In genomic region chr5:172451771-172452197, GRCh38 we compare ENCODE assay signal across 10 cellular contexts. TPM values are rescaled to one million over a fixed set of nuclear protein-coding genes. Genes with fewer than 3 reads are reported as not detected.
DNase-seq lines count a peak whose midpoint lies in the region; ATAC-seq and TF ChIP-seq lines count a peak whose summit lies in the region.
"Had no signal": no experiment of that assay in that cellular context is flagged by ENCODE, and none has a peak within 500 bp of the region (broad histone marks: within the 10 kb centered on the region; RNA-seq: fewer than 3 reads in every experiment).

No MANE protein-coding gene starts in this region.

- H3K36me3 Mint-ChIP-seq in HFFc6 (ENCODE audit: low read depth) (no peaks in the 10 kb centered on the region), glutamatergic neuron (ENCODE audit: unreplicated experiment) (no peaks in the 10 kb centered on the region), WTC11 (no peaks in the 10 kb centered on the region; the same call in 1 of the 2 replicates)
- no peaks in the 10 kb centered on the region for H3K36me3 Mint-ChIP-seq in activated T-helper 17 cell treated with anti-CD3 and anti-CD28 coated beads, Interleukin-2, amount 50 U/mL, for 72 hours (ENCODE audit: low read depth)
- H3K36me3 Mint-ChIP-seq: naive thymus-derived CD4-positive, alpha-beta T cell had no signal

- peak; percentile 44 for ATAC-seq in activated T-helper 17 cell treated with anti-CD3 and anti-CD28 coated beads, Interleukin-2, amount 50 U/mL, for 72 hours (replicated peaks)
- ATAC-seq in GM21825 (IDR thresholded peaks at IDR 0.05; ENCODE audit: unreplicated experiment) (no peak), WTC11 (no peak)

- H3K4me3 Mint-ChIP-seq in HFFc6 (peak overlapping the region; percentile 86; the same call in 1 of the 2 replicates), glutamatergic neuron (ENCODE audit: unreplicated experiment) (peak overlapping the region; percentile 95), WTC11 (no peak overlapping the region)
- no peak overlapping the region for H3K4me3 Mint-ChIP-seq in activated T-helper 17 cell treated with anti-CD3 and anti-CD28 coated beads, Interleukin-2, amount 50 U/mL, for 72 hours

- H3K27me3 Mint-ChIP-seq in HFFc6 (ENCODE audit: insufficient read depth) (peaks cover 1% of the 10 kb centered on the region; the same call in 1 of the 2 replicates), glutamatergic neuron (ENCODE audit: unreplicated experiment) (peaks cover 15% of the 10 kb centered on the region), WTC11 (ENCODE audit: low read depth) (peaks cover 3% of the 10 kb centered on the region; the same call in 1 of the 2 replicates)
- peaks cover 37% of the 10 kb centered on the region for H3K27me3 Mint-ChIP-seq in activated T-helper 17 cell treated with anti-CD3 and anti-CD28 coated beads, Interleukin-2, amount 50 U/mL, for 72 hours

- POLR2A ChIA-PET in WTC11 (lab: Charles Lee) = no interaction called here

- H3K27ac Mint-ChIP-seq in HFFc6 (peak overlapping the region; percentile 78), glutamatergic neuron (ENCODE audit: unreplicated experiment) (no peak overlapping the region), WTC11 (no peak overlapping the region)
- H3K27ac Mint-ChIP-seq in activated T-helper 17 cell treated with anti-CD3 and anti-CD28 coated beads, Interleukin-2, amount 50 U/mL, for 72 hours = no peak overlapping the region
- H3K27ac Mint-ChIP-seq: naive thymus-derived CD4-positive, alpha-beta T cell had no signal

- CTCF ChIA-PET in WTC11 (lab: Charles Lee) = interaction anchor here (0.6 to 5.5 kb wide), 43 partner anchors 9 to 731 kb away, joined by 3 to 97 read pairs (median 4); partner anchors contain the start of genes NEURL1B and STK10

- H3K9me3 Mint-ChIP-seq in HFFc6 (no peaks in the 10 kb centered on the region), glutamatergic neuron (ENCODE audit: unreplicated experiment) (peaks cover 12% of the 10 kb centered on the region), WTC11 (no peaks in the 10 kb centered on the region)
- no peaks in the 10 kb centered on the region for H3K9me3 Mint-ChIP-seq in activated T-helper 17 cell treated with anti-CD3 and anti-CD28 coated beads, Interleukin-2, amount 50 U/mL, for 72 hours
- H3K9me3 Mint-ChIP-seq: naive thymus-derived CD4-positive, alpha-beta T cell had no signal

- TF ChIP-seq CTCF in HFFc6 (IDR thresholded peaks at IDR 0.05) (no peak), glutamatergic neuron (IDR thresholded peaks at IDR 0.05; ENCODE audit: partially characterized antibody, unreplicated experiment) (no peak), WTC11 (IDR thresholded peaks at IDR 0.05) (no peak)

- DNase-seq in HFFc6 (peak; percentile 64), glutamatergic neuron (no peak), smooth muscle cell of the brain vasculature (ENCODE audit: low read depth, low spot score) (peak; percentile 62), NCI-H1105 (lab: John Stamatoyannopoulos, UW) (no peak), putamen (ENCODE audit: low spot score) (no peak), WTC11 (ENCODE audit: low spot score) (no peak)
- DNase-seq: NCI-H1930 had no signal

- H3K4me1 Mint-ChIP-seq in HFFc6 (ENCODE audit: low read depth) (peaks cover 50% of the 10 kb centered on the region), glutamatergic neuron (ENCODE audit: low read depth, unreplicated experiment) (peaks cover 48% of the 10 kb centered on the region), WTC11 (peaks cover 67% of the 10 kb centered on the region)
- peaks cover 5% of the 10 kb centered on the region for H3K4me1 Mint-ChIP-seq in activated T-helper 17 cell treated with anti-CD3 and anti-CD28 coated beads, Interleukin-2, amount 50 U/mL, for 72 hours

TF ChIP-seq in WTC11, 78 proteins besides CTCF, POLR2A, EP300 and RAD21 (continues in another document):
- TF ChIP-seq ZNF532 (CRISPR knock-in tag; IDR thresholded peaks at IDR 0.05; ENCODE audit: borderline replicate concordance) (no peak), NFE2L1 (CRISPR knock-in tag; IDR thresholded peaks at IDR 0.05) (no peak), ZNF317 (CRISPR knock-in tag; IDR thresholded peaks at IDR 0.05; ENCODE audit: borderline replicate concordance, low read depth) (no peak), CREM (CRISPR knock-in tag; IDR thresholded peaks at IDR 0.05) (no peak), ZNF396 (CRISPR knock-in tag; IDR thresholded peaks at IDR 0.05; ENCODE audit: borderline replicate concordance) (no peak), ATF1 (CRISPR knock-in tag; IDR thresholded peaks at IDR 0.05) (no peak), ZNF138 (CRISPR knock-in tag; conservative IDR thresholded peaks at IDR 0.05) (no peak), FOXP4 (CRISPR knock-in tag; IDR thresholded peaks at IDR 0.05) (no peak), E2F5 (CRISPR knock-in tag; IDR thresholded peaks at IDR 0.05) (no peak), TP53 (CRISPR knock-in tag; IDR thresholded peaks at IDR 0.05) (no peak), ELF4 (CRISPR knock-in tag; IDR thresholded peaks at IDR 0.05; ENCODE audit: low read depth) (no peak), NR3C1 (CRISPR knock-in tag; conservative IDR thresholded peaks at IDR 0.05; ENCODE audit: low read depth) (no peak), KAT7 (CRISPR knock-in tag; IDR thresholded peaks at IDR 0.05; ENCODE audit: borderline replicate concordance) (no peak), ATF3 (CRISPR knock-in tag; conservative IDR thresholded peaks at IDR 0.05) (no peak)

RNA-seq across cellular contexts. Expression of gene SH3PXD2B, which starts 2.5 kb away (rescaled TPM):
- 10 to 100 TPM; 12.4 to 28.4 (median 24.3) TPM for total RNA-seq in HFFc6 (2021; fragmentation: NEBNext Ultra II Directional; extraction: Animal tissue kit (Norgen Biotek cat#: 25700))
- under 1 TPM; 0.08 to 0.09 TPM for total RNA-seq in activated T-helper 17 cell treated with anti-CD3 and anti-CD28 coated beads, Interleukin-2, amount 50 U/mL, for 72 hours
- total RNA-seq in glutamatergic neuron (ENCODE audit: unreplicated experiment) = 96.8 TPM
- 52.2 to 64.1 TPM (median 57.4 TPM) in 3 replicates for total RNA-seq in WTC11 (2021)

Comparison
In these comparisons a context has a peak if more than half of its experiments do, and no peak if none do; other contexts are left out.
1. DNase-seq: peak in HFFc6 (single experiment) and smooth muscle cell of the brain vasculature (single experiment); none in glutamatergic neuron (single experiment), NCI-H1105 (single experiment), putamen (single experiment) and WTC11 (single experiment).
2. H3K4me3 Mint-ChIP-seq: peak in HFFc6 (single experiment) and glutamatergic neuron (single experiment); none in activated T-helper 17 cell treated with anti-CD3 and anti-CD28 coated beads, Interleukin-2, amount 50 U/mL, for 72 hours (single experiment) and WTC11 (single experiment).
3. RNA of gene SH3PXD2B, which starts 2.5 kb away (total RNA-seq): 96.8 TPM in glutamatergic neuron (single experiment), 52.2 to 64.1 TPM in WTC11 and 12.4 to 28.4 TPM in HFFc6; 0.08 to 0.09 TPM in activated T-helper 17 cell treated with anti-CD3 and anti-CD28 coated beads, Interleukin-2, amount 50 U/mL, for 72 hours; every median in the first group is over 10 times any median in the second.